8 cellular contexts compared by ENCODE assay signal in the genomic region with DNA sequence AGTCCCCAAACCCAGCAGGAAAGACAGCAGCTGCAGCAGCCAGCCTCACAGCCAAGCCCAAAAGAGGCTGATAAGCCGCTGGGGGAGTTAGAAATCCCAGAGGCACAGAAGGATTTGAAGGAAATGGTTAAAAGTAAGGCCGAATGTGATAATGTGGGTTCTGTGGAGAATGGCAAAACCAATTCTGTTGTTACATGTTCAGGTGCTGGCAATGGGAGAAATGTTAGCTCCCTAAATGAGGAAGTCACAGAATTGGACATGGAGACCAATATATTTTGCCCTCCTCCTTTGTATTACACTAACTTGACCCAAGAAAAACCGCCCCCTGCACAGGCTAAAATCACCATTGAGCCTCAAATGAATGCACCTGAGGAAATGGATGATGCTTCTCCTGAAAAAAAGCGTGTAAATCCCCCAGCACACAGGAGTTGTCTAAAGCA. TPM values are rescaled to one million over a fixed set of nuclear protein-coding genes. Genes with fewer than 3 reads are reported as not detected.
DNase-seq lines count a peak whose midpoint lies in the region; ATAC-seq and TF ChIP-seq lines count a peak whose summit lies in the region.

No MANE protein-coding gene starts in this region.

- peaks cover 14% of the 10 kb centered on the region for H3K36me3 Mint-ChIP-seq in activated CD4-positive, alpha-beta T cell treated with anti-CD3 and anti-CD28 coated beads for 36 hours (ENCODE audit: low read depth)
- peaks cover 21% of the 10 kb centered on the region for H3K36me3 Mint-ChIP-seq in activated naive CD8-positive, alpha-beta T cell treated with anti-CD3 and anti-CD28 coated beads for 36 hours

- DNase-seq in activated CD4-positive, alpha-beta T cell treated with anti-CD3 and anti-CD28 coated beads for 36 hours: no peak
- no peak for DNase-seq in activated CD4-positive, alpha-beta T cell treated with anti-CD3 and anti-CD28 coated beads, Interleukin-2, amount 50 U/mL, for 48 hours
- DNase-seq in activated naive CD8-positive, alpha-beta T cell treated with anti-CD3 and anti-CD28 coated beads for 36 hours: no peak
- DNase-seq in inferior parietal cortex (ENCODE audit: extremely low spot score) (peak; percentile 47), suprapubic skin (ENCODE audit: low spot score in 2 of 2) (no peak), NCI-H526 treated with DMSO at 0.1 percent for 48 hours (lab: John Stamatoyannopoulos, UW) (no peak)
- no peak for DNase-seq in stimulated activated CD4-positive, alpha-beta T cell treated with anti-CD3 and anti-CD28 coated beads, Interleukin-4, amount 100 ng/mL, for 24 hours

- no peak for ATAC-seq in activated CD4-positive, alpha-beta T cell treated with anti-CD3 and anti-CD28 coated beads for 36 hours
- ATAC-seq in HG03378 (IDR thresholded peaks at IDR 0.05; ENCODE audit: unreplicated experiment): no peak

- TF ChIP-seq POLR2A in suprapubic skin (IDR thresholded peaks at IDR 0.05): no peak

- H3K27me3 ChIP-seq in suprapubic skin: no peaks in the 10 kb centered on the region

- peaks cover 15% of the 10 kb centered on the region for H3K4me1 ChIP-seq in suprapubic skin

- WGBS in suprapubic skin: 78% methylated on average over 4 of the region's 4 CpGs

- POLR2A ChIA-PET in activated CD4-positive, alpha-beta T cell treated with anti-CD3 and anti-CD28 coated beads for 36 hours (lab: Charles Lee): no interaction called here

- peak overlapping the region; percentile 79 for H3K4me3 Mint-ChIP-seq in activated CD4-positive, alpha-beta T cell treated with anti-CD3 and anti-CD28 coated beads for 36 hours
- H3K4me3 Mint-ChIP-seq in activated naive CD8-positive, alpha-beta T cell treated with anti-CD3 and anti-CD28 coated beads for 36 hours: peak overlapping the region; percentile 87

- CTCF ChIA-PET in activated CD4-positive, alpha-beta T cell treated with anti-CD3 and anti-CD28 coated beads for 36 hours (lab: Charles Lee): no interaction called here

- TF ChIP-seq EP300 in suprapubic skin (IDR thresholded peaks at IDR 0.05): no peak

- H3K4me1 Mint-ChIP-seq in activated CD4-positive, alpha-beta T cell treated with anti-CD3 and anti-CD28 coated beads for 36 hours: peaks cover 23% of the 10 kb centered on the region
- peaks cover 6% of the 10 kb centered on the region for H3K4me1 Mint-ChIP-seq in activated naive CD8-positive, alpha-beta T cell treated with anti-CD3 and anti-CD28 coated beads for 36 hours

- TF ChIP-seq CTCF in suprapubic skin (IDR thresholded peaks at IDR 0.05): no peak

- H3K9me3 ChIP-seq in suprapubic skin: peaks cover 3% of the 10 kb centered on the region

- H3K9me3 Mint-ChIP-seq in activated CD4-positive, alpha-beta T cell treated with anti-CD3 and anti-CD28 coated beads for 36 hours (ENCODE audit: low read depth): peaks cover 26% of the 10 kb centered on the region
- H3K9me3 Mint-ChIP-seq in activated naive CD8-positive, alpha-beta T cell treated with anti-CD3 and anti-CD28 coated beads for 36 hours: peaks cover 24% of the 10 kb centered on the region

- H3K27me3 Mint-ChIP-seq in activated CD4-positive, alpha-beta T cell treated with anti-CD3 and anti-CD28 coated beads for 36 hours: peaks cover 2% of the 10 kb centered on the region
- peaks cover 3% of the 10 kb centered on the region for H3K27me3 Mint-ChIP-seq in activated naive CD8-positive, alpha-beta T cell treated with anti-CD3 and anti-CD28 coated beads for 36 hours

- H3K27ac Mint-ChIP-seq in activated CD4-positive, alpha-beta T cell treated with anti-CD3 and anti-CD28 coated beads for 36 hours: no peak overlapping the region
- H3K27ac Mint-ChIP-seq in activated naive CD8-positive, alpha-beta T cell treated with anti-CD3 and anti-CD28 coated beads for 36 hours: no peak overlapping the region

- intact Hi-C loops in activated CD4-positive, alpha-beta T cell treated with anti-CD3 and anti-CD28 coated beads for 36 hours (cut with DNase I, micrococcal nuclease): loop anchor here in 1 of 2 experiments (10.0 kb wide), 2 partner anchors 139 to 171 kb away; a partner anchor contains a TSS

- H3K27ac ChIP-seq in suprapubic skin: no peak overlapping the region

- peak overlapping the region; percentile 83 for H3K4me3 ChIP-seq in suprapubic skin

- no peaks in the 10 kb centered on the region for H3K36me3 ChIP-seq in suprapubic skin

RNA-seq across cellular contexts. Expression of a gene that starts 0.9 kb away (rescaled TPM):
- 1 to 10 TPM; 1.4 to 1.5 TPM for total RNA-seq in activated CD4-positive, alpha-beta T cell treated with anti-CD3 and anti-CD28 coated beads for 36 hours
- total RNA-seq in activated naive CD8-positive, alpha-beta T cell treated with anti-CD3 and anti-CD28 coated beads for 36 hours: 1 to 10 TPM; 1.9 to 2.2 TPM
- total RNA-seq in suprapubic skin: 1 to 10 TPM in 1 of 4 donors, under 1 TPM in 3; 0.60 to 1.0 (median 0.81) TPM
